Comparison of ENCODE assay signal across 8 cellular contexts in the genomic region with DNA sequence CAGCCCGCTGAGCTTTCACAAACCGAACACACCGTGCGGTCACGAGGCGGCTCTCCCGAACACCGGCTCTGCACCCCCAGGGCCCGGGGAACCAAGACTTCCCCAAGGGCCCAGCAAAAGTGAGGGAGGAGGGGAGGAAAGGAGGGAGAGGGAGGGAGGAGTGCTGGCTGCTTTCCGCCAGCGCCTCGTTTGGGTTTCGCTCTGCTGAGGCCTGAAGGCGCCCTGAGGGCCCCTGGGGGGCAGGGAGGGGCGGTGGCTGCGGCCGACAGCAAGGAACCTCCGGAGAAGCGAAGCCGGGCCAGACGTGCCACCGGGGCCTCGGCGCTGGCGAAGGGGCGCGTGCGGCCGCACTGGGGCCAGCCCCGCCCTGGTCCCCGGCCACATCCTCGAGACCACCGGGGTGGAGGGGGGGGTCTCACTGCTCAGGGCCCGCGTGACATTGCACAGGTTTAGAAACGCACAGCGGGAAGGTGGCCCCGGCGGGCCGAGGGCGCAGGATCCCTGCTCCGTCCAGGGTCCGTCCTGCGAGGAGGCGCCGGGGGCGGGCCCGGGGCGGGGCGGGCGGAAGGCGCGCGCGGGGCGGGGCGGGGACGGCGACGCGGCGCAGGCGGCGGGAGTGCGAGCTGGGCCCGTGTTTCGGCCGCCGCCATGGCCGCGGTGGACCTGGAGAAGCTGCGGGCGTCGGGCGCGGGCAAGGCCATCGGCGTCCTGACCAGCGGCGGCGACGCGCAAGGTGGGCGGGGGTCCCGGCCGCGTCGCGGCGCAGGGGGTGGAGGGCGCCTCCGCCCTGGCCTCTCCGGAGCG. TPM values are rescaled to one million over a fixed set of nuclear protein-coding genes. Genes with fewer than 3 reads are reported as not detected.
A peak's percentile ranks its signal among the peaks of the same experiment; 100 is the strongest.
DNase-seq lines count a peak whose midpoint lies in the region; ATAC-seq and TF ChIP-seq lines count a peak whose summit lies in the region.

A gene (plus strand): TSS at position 596 of the 804 bp plus-strand sequence. CDS start 53 bp downstream, at position 649.

- H3K4me1 Mint-ChIP-seq in stimulated activated memory B cell treated with anti-CD40 and anti-IgM and Interleukin-4, amounts not matched to agents 10 μg/mL and 1 μg/mL and 100 μg/mL, for 72 hours = peaks cover 78% of the 10 kb centered on the region

- peak; percentile 57 for ATAC-seq in GM18909 (IDR thresholded peaks at IDR 0.05; ENCODE audit: poor library complexity, unreplicated experiment)
- ATAC-seq in HG03139 (IDR thresholded peaks at IDR 0.05; ENCODE audit: unreplicated experiment) = peak; percentile 38
- peak; percentile 84 for ATAC-seq in stimulated activated memory B cell treated with anti-CD40 and anti-IgM and Interleukin-4, amounts not matched to agents 10 μg/mL and 1 μg/mL and 100 μg/mL, for 72 hours

- peak within 1 kb of the TSS; percentile 74 for H3K9ac ChIP-seq in mucosa of stomach (ENCODE audit: low read length)

- no peaks in the 10 kb centered on the region for H3K27me3 Mint-ChIP-seq in stimulated activated memory B cell treated with anti-CD40 and anti-IgM and Interleukin-4, amounts not matched to agents 10 μg/mL and 1 μg/mL and 100 μg/mL, for 72 hours

- H3K9me3 ChIP-seq in esophagus (ENCODE audit: control insufficient read depth in 2 of 2, insufficient read depth in 1 of 2, low read depth in 1 of 2, low read length in 1 of 2) (no peaks in the 10 kb centered on the region), mucosa of stomach (ENCODE audit: control insufficient read depth, low read length) (no peaks in the 10 kb centered on the region)

- H3K9me3 Mint-ChIP-seq in stimulated activated memory B cell treated with anti-CD40 and anti-IgM and Interleukin-4, amounts not matched to agents 10 μg/mL and 1 μg/mL and 100 μg/mL, for 72 hours = no peaks in the 10 kb centered on the region

- peak within 1 kb of the TSS; percentile 77 for H3K4me3 ChIP-seq in AG09309 (ENCODE audit: control insufficient read depth, low read depth, low read length)
- peak within 1 kb of the TSS; percentile 80 to 83 for H3K4me3 ChIP-seq in esophagus (ENCODE audit: low read depth in 1 of 2, low read length in 2 of 2)
- H3K4me3 ChIP-seq in mucosa of stomach (ENCODE audit: low read length) = peak within 1 kb of the TSS; percentile 55

- H3K4me3 Mint-ChIP-seq in stimulated activated memory B cell treated with anti-CD40 and anti-IgM and Interleukin-4, amounts not matched to agents 10 μg/mL and 1 μg/mL and 100 μg/mL, for 72 hours = peak within 1 kb of the TSS; percentile 83

- DNase-seq in AG09309 (ENCODE audit: low read depth) = no peak
- peak; percentile 80 for DNase-seq in OCI-M2 (lab: John Stamatoyannopoulos, UW; ENCODE audit: unreplicated experiment)
- DNase-seq in activated T-cell treated with anti-CD3 and anti-CD28 coated beads, Interleukin-2, amount 50 U/mL, for 48 hours = peak; percentile 79 to 83

- H3K36me3 ChIP-seq in esophagus (ENCODE audit: control insufficient read depth in 2 of 2, insufficient read depth in 2 of 2, low read length in 1 of 2) (peaks cover 0 to 7% of the 10 kb centered on the region in 2 donors), mucosa of stomach (ENCODE audit: control insufficient read depth, insufficient read depth, low read length) (no peaks in the 10 kb centered on the region)

- peak within 1 kb of the TSS; percentile 90 for H3K27ac Mint-ChIP-seq in stimulated activated memory B cell treated with anti-CD40 and anti-IgM and Interleukin-4, amounts not matched to agents 10 μg/mL and 1 μg/mL and 100 μg/mL, for 72 hours

- peak within 1 kb of the TSS; percentile 79 to 90 for H3K27ac ChIP-seq in esophagus (ENCODE audit: low read depth in 2 of 2, low read length in 1 of 2)

- peaks cover under 1% of the 10 kb centered on the region for H3K36me3 Mint-ChIP-seq in stimulated activated memory B cell treated with anti-CD40 and anti-IgM and Interleukin-4, amounts not matched to agents 10 μg/mL and 1 μg/mL and 100 μg/mL, for 72 hours

- 1% methylated on average over 29 to 94 of the region's 94 CpGs for WGBS in esophagus, 2 donors

- no peaks in the 10 kb centered on the region for H3K27me3 ChIP-seq in esophagus (ENCODE audit: control insufficient read depth in 1 of 2, insufficient read depth in 2 of 2, low read length in 2 of 2)
- no peaks in the 10 kb centered on the region for H3K27me3 ChIP-seq in mucosa of stomach (ENCODE audit: control insufficient read depth, insufficient read depth, low read length)

- H3K4me1 ChIP-seq in esophagus (ENCODE audit: control insufficient read depth in 2 of 2, insufficient read depth in 2 of 2, low read length in 1 of 2) (peaks cover 7 to 33% of the 10 kb centered on the region in 2 donors), mucosa of stomach (ENCODE audit: control insufficient read depth, insufficient read depth, low read length) (peaks cover 54% of the 10 kb centered on the region)

- TF ChIP-seq CTCF in AG09309 (IDR thresholded peaks at IDR 0.05; ENCODE audit: control insufficient read depth, insufficient read depth, low read depth, low read length, missing control alignments) = no peak

RNA-seq across cellular contexts. Expression of the gene that starts here (rescaled TPM):
- 10 to 100 TPM; 85.7 to 96.4 TPM for polyA plus RNA-seq in esophagus
